7 cellular contexts compared by ENCODE assay signal in the genomic region with DNA sequence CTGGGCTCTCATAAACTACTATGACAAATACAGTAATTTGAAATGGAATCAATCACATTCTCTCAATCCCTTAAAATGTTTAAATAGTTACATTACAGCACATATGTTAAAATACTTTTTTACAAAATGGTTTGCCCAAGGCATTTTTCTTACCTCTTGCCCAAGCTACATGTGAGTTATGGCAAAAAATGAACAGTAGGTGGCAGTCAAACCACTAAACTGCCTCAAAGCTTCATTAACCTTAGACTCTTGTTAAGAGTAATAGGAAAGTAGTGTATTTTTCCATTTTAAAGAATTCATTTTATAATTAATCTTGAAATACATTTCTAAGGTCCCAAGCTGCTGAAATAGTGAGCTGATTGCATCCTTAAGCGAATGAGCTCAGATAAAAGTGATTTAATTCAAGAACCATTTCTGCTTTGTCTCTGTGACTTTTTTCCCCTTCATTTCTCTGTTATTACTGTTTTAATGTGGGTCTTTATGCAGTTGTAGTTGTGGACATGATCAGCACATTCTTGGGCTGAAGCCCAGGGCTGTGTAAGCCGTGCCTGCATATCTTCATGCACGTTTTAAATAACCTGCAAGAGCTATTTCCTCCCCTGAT.
DNase-seq lines count a peak whose midpoint lies in the region; ATAC-seq and TF ChIP-seq lines count a peak whose summit lies in the region.

No MANE protein-coding gene starts in this region.

- no peak overlapping the region for H2BK15ac ChIP-seq in neuronal stem cell (ENCODE audit: low read length)

- DNase-seq in DND-41 = peak; percentile 55
- peak; percentile 4 for DNase-seq in MG63
- peak; percentile 54 to 83 for DNase-seq in fibroblast of lung (ENCODE audit: low read depth in 2 of 2)
- peak; percentile 57 for DNase-seq in neuronal stem cell (ENCODE audit: low spot score)
- no peak for DNase-seq in COLO829 (ENCODE audit: low spot score)

- no peaks in the 10 kb centered on the region; the same call in 1 of the 2 replicates for H3K4me1 ChIP-seq in DND-41 (ENCODE audit: insufficient read depth, low read length)
- H3K4me1 ChIP-seq in fibroblast of lung (ENCODE audit: control insufficient read depth, extremely low read depth, insufficient read depth, low read length) = no peaks in the 10 kb centered on the region
- H3K4me1 ChIP-seq in neuronal stem cell (ENCODE audit: control insufficient read depth in 2 of 2, insufficient read depth in 1 of 2, low read depth in 1 of 2, low read length in 2 of 2) = peaks cover 0 to 3% of the 10 kb centered on the region in 2 donors

- ATAC-seq in DND-41 (ENCODE audit: insufficient read depth, low read depth) (peak; percentile 85), GM19372 (IDR thresholded peaks at IDR 0.05; ENCODE audit: low read depth, unreplicated experiment) (peak; percentile 75), SK-N-SH treated with all-trans-retinoic acid at 6 μM for 48 hours (peak; percentile 93)

- peak; percentile 85 for TF ChIP-seq CTCF in DND-41 (IDR thresholded peaks at IDR 0.05; ENCODE audit: borderline replicate concordance, extremely low read depth, low read length, poor library complexity, severe bottlenecking)
- TF ChIP-seq CTCF in fibroblast of lung (conservative IDR thresholded peaks at IDR 0.05 in 1 of 2, IDR thresholded peaks at IDR 0.05 in 1 of 2; ENCODE audit: low read depth in 1 of 2, low read length in 2 of 2) = peak; percentile 75 to 80

- no CpG with 5 or more reads among the region's 3 CpGs for WGBS in neuronal stem cell (ENCODE audit: extremely low coverage in 2 of 2, insufficient read length in 2 of 2, insufficient replicate concordance in 1 of 2), 2 donors

- no peaks in the 10 kb centered on the region for H3K79me2 ChIP-seq in DND-41 (ENCODE audit: insufficient read depth, low read length)
- no peaks in the 10 kb centered on the region for H3K79me2 ChIP-seq in fibroblast of lung (ENCODE audit: control insufficient read depth, insufficient read depth, low read length)

- H4K91ac ChIP-seq in neuronal stem cell (ENCODE audit: low read depth, low read length, poor library complexity) = no peak overlapping the region

- H3K14ac ChIP-seq in neuronal stem cell (ENCODE audit: low read length) = no peak overlapping the region

- H3K4ac ChIP-seq in neuronal stem cell (ENCODE audit: low read length) = no peak overlapping the region

- no peak overlapping the region for H3K4me3 ChIP-seq in DND-41 (ENCODE audit: low read depth in 1 of 2, low read length in 2 of 2)
- H3K4me3 ChIP-seq in MG63 = no peak overlapping the region
- no peak overlapping the region for H3K4me3 ChIP-seq in fibroblast of lung (replicated peaks in 1 of 4; ENCODE audit: control extremely low read depth in 1 of 4, insufficient read depth in 1 of 4, low read depth in 3 of 4, low read length in 4 of 4)
- H3K4me3 ChIP-seq in neuronal stem cell (ENCODE audit: low read length in 2 of 2) = no peak overlapping the region

- no peak overlapping the region for H4K8ac ChIP-seq in neuronal stem cell (ENCODE audit: low read depth, low read length)

- H3K18ac ChIP-seq in neuronal stem cell (ENCODE audit: low read length) = no peak overlapping the region

- H3K23ac ChIP-seq in neuronal stem cell (ENCODE audit: low read depth, low read length, poor library complexity) = no peak overlapping the region

- no peaks in the 10 kb centered on the region for H3K36me3 ChIP-seq in DND-41 (ENCODE audit: insufficient read depth, low read length)
- no peaks in the 10 kb centered on the region for H3K36me3 ChIP-seq in MG63
- no peaks in the 10 kb centered on the region for H3K36me3 ChIP-seq in fibroblast of lung (ENCODE audit: control insufficient read depth, insufficient read depth, low read length)
- no peaks in the 10 kb centered on the region for H3K36me3 ChIP-seq in neuronal stem cell (replicated peaks in 1 of 2; ENCODE audit: control insufficient read depth in 2 of 2, insufficient read depth in 2 of 2, low read length in 2 of 2)

- H3K79me1 ChIP-seq in neuronal stem cell (ENCODE audit: low read depth, low read length) = no peaks in the 10 kb centered on the region

- no peak overlapping the region for H2AFZ ChIP-seq in DND-41 (ENCODE audit: low read depth, low read length)
- no peak overlapping the region for H2AFZ ChIP-seq in fibroblast of lung (ENCODE audit: low read length)
- H2AFZ ChIP-seq in neuronal stem cell (ENCODE audit: low read length) = no peak overlapping the region

- no peak overlapping the region for H2BK120ac ChIP-seq in neuronal stem cell (ENCODE audit: low read depth, low read length)

- no peak overlapping the region for H2BK5ac ChIP-seq in neuronal stem cell (ENCODE audit: low read length)

- H3K4me2 ChIP-seq in DND-41 (ENCODE audit: insufficient read depth, low read length) (no peak overlapping the region), fibroblast of lung (ENCODE audit: extremely low read depth, insufficient read depth, low read length) (no peak overlapping the region), neuronal stem cell (ENCODE audit: insufficient read depth, low read length, poor library complexity, severe bottlenecking) (no peak overlapping the region)

- no peaks in the 10 kb centered on the region for H4K20me1 ChIP-seq in DND-41 (ENCODE audit: insufficient read depth, low read length)
- no peaks in the 10 kb centered on the region for H4K20me1 ChIP-seq in fibroblast of lung (ENCODE audit: control insufficient read depth, extremely low read depth, insufficient read depth, low read length)

- no peak overlapping the region for H2BK12ac ChIP-seq in neuronal stem cell (ENCODE audit: low read length)

- H3K9me3 ChIP-seq in DND-41 (ENCODE audit: insufficient read depth, low read length, severe bottlenecking) (no peaks in the 10 kb centered on the region), MG63 (no peaks in the 10 kb centered on the region), fibroblast of lung (ENCODE audit: control insufficient read depth, insufficient read depth, low read depth, low read length) (no peaks in the 10 kb centered on the region), neuronal stem cell (replicated peaks in 1 of 2; ENCODE audit: control insufficient read depth in 2 of 2, insufficient read depth in 1 of 2, low read depth in 1 of 2, low read length in 2 of 2) (no peaks in the 10 kb centered on the region)

- H3K27me3 ChIP-seq in DND-41 (ENCODE audit: insufficient read depth, low read length, poor library complexity) (peaks cover 3% of the 10 kb centered on the region), MG63 (no peaks in the 10 kb centered on the region; the same call in 1 of the 2 replicates), fibroblast of lung (ENCODE audit: control insufficient read depth, insufficient read depth, low read length) (no peaks in the 10 kb centered on the region), neuronal stem cell (ENCODE audit: control insufficient read depth in 3 of 3, insufficient read depth in 3 of 3, low read depth in 1 of 3, low read length in 3 of 3) (peaks cover 0 to 26% (median 0%) of the 10 kb centered on the region in 3 experiments)

- H3K9ac ChIP-seq in DND-41 (ENCODE audit: low read depth, low read length) (no peak overlapping the region), fibroblast of lung (ENCODE audit: insufficient read depth, low read length) (no peak overlapping the region), neuronal stem cell (ENCODE audit: low read depth, low read length, poor library complexity) (no peak overlapping the region)

- H3K27ac ChIP-seq in DND-41 (ENCODE audit: low read length) (no peak overlapping the region), fibroblast of lung (ENCODE audit: insufficient read depth, low read length) (no peak overlapping the region), neuronal stem cell (replicated peaks; ENCODE audit: low read length) (no peak overlapping the region)

- H2AK5ac ChIP-seq in neuronal stem cell (ENCODE audit: low read depth, low read length) = no peak overlapping the region

TF ChIP-seq in SK-N-SH treated with all-trans-retinoic acid at 6 μM for 48 hours, 23 proteins besides CTCF, POLR2A, EP300 and RAD21 (continues in another document):
- TF ChIP-seq OSR1 (CRISPR knock-in tag; IDR thresholded peaks at IDR 0.05) = no peak
- no peak for TF ChIP-seq BACH2 (CRISPR knock-in tag; IDR thresholded peaks at IDR 0.05; ENCODE audit: borderline replicate concordance)
- TF ChIP-seq TOX (CRISPR knock-in tag; IDR thresholded peaks at IDR 0.05; ENCODE audit: borderline replicate concordance) = no peak
- no peak for TF ChIP-seq ZNF8 (CRISPR knock-in tag; IDR thresholded peaks at IDR 0.05)
- no peak for TF ChIP-seq ZFP30 (CRISPR knock-in tag; IDR thresholded peaks at IDR 0.05)
- TF ChIP-seq ZFP3 (CRISPR knock-in tag; IDR thresholded peaks at IDR 0.05) = no peak
- TF ChIP-seq PPARA (CRISPR knock-in tag; IDR thresholded peaks at IDR 0.05; ENCODE audit: borderline replicate concordance) = no peak
- TF ChIP-seq ZC3H10 (CRISPR knock-in tag; IDR thresholded peaks at IDR 0.05) = no peak
- TF ChIP-seq, protein P1, sequence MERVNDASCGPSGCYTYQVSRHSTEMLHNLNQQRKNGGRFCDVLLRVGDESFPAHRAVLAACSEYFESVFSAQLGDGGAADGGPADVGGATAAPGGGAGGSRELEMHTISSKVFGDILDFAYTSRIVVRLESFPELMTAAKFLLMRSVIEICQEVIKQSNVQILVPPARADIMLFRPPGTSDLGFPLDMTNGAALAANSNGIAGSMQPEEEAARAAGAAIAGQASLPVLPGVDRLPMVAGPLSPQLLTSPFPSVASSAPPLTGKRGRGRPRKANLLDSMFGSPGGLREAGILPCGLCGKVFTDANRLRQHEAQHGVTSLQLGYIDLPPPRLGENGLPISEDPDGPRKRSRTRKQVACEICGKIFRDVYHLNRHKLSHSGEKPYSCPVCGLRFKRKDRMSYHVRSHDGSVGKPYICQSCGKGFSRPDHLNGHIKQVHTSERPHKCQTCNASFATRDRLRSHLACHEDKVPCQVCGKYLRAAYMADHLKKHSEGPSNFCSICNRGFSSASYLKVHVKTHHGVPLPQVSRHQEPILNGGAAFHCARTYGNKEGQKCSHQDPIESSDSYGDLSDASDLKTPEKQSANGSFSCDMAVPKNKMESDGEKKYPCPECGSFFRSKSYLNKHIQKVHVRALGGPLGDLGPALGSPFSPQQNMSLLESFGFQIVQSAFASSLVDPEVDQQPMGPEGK (CRISPR knock-in tag; IDR thresholded peaks at IDR 0.05; ENCODE audit: borderline replicate concordance) = no peak
- TF ChIP-seq GLIS3 (CRISPR knock-in tag; IDR thresholded peaks at IDR 0.05) = no peak
- TF ChIP-seq, protein P2, sequence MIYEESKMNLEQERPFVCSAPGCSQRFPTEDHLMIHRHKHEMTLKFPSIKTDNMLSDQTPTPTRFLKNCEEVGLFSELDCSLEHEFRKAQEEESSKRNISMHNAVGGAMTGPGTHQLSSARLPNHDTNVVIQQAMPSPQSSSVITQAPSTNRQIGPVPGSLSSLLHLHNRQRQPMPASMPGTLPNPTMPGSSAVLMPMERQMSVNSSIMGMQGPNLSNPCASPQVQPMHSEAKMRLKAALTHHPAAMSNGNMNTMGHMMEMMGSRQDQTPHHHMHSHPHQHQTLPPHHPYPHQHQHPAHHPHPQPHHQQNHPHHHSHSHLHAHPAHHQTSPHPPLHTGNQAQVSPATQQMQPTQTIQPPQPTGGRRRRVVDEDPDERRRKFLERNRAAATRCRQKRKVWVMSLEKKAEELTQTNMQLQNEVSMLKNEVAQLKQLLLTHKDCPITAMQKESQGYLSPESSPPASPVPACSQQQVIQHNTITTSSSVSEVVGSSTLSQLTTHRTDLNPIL (CRISPR knock-in tag; IDR thresholded peaks at IDR 0.05; ENCODE audit: low read depth) = no peak
- no peak for TF ChIP-seq CSDC2 (CRISPR knock-in tag; IDR thresholded peaks at IDR 0.05)
